Comparison of ENCODE assay signal across 1 cellular context in genomic region chr18:23177433-23178072, GRCh38.
TF ChIP-seq lines count a peak whose summit lies in the region.

No MANE protein-coding gene starts in this region.

TF ChIP-seq in K562, 482 proteins besides CTCF, POLR2A, EP300 and RAD21:
- TF ChIP-seq U2AF2 (optimal IDR thresholded peaks at IDR 0.05; ENCODE audit: low read depth, low read length): no peak
- TF ChIP-seq ZNF76 (CRISPR knock-in tag; IDR thresholded peaks at IDR 0.05; ENCODE audit: borderline replicate concordance): no peak
- no peak for TF ChIP-seq ZNF407 (IDR thresholded peaks at IDR 0.05; ENCODE audit: low read depth)
- TF ChIP-seq SMARCE1 (IDR thresholded peaks at IDR 0.05): no peak
- no peak for TF ChIP-seq GTF3C2 (IDR thresholded peaks at IDR 0.05; ENCODE audit: borderline replicate concordance, extremely low read depth, insufficient read length)
- TF ChIP-seq SMARCA4 (IDR thresholded peaks at IDR 0.05): no peak
- no peak for TF ChIP-seq KAT7 (CRISPR knock-in tag; IDR thresholded peaks at IDR 0.05; ENCODE audit: borderline replicate concordance)
- TF ChIP-seq SMARCA5 (IDR thresholded peaks at IDR 0.05): no peak
- TF ChIP-seq TAF9B (IDR thresholded peaks at IDR 0.05; ENCODE audit: partially characterized antibody): no peak
- no peak for TF ChIP-seq RFX1 (IDR thresholded peaks at IDR 0.05)
- no peak for TF ChIP-seq RBM14 (IDR thresholded peaks at IDR 0.05; ENCODE audit: borderline replicate concordance, insufficient read depth, low read depth, low read length)
- no peak for TF ChIP-seq THRAP3 (IDR thresholded peaks at IDR 0.05; ENCODE audit: borderline replicate concordance)
- no peak for TF ChIP-seq MCM5 (IDR thresholded peaks at IDR 0.05; ENCODE audit: low read depth)
- TF ChIP-seq THAP12 (CRISPR knock-in tag; IDR thresholded peaks at IDR 0.05): no peak
- TF ChIP-seq SRSF1 (IDR thresholded peaks at IDR 0.05; ENCODE audit: low read depth, low read length): no peak
- no peak for TF ChIP-seq ZNF511 (CRISPR knock-in tag; IDR thresholded peaks at IDR 0.05)
- no peak for TF ChIP-seq ZNF239 (CRISPR knock-in tag; IDR thresholded peaks at IDR 0.05)
- no peak for TF ChIP-seq ESRRB (CRISPR knock-in tag; IDR thresholded peaks at IDR 0.05; ENCODE audit: borderline replicate concordance)
TF ChIP-seq in K562: peak in this region for 0.
